1 cellular context compared by ENCODE assay signal in the genomic region with DNA sequence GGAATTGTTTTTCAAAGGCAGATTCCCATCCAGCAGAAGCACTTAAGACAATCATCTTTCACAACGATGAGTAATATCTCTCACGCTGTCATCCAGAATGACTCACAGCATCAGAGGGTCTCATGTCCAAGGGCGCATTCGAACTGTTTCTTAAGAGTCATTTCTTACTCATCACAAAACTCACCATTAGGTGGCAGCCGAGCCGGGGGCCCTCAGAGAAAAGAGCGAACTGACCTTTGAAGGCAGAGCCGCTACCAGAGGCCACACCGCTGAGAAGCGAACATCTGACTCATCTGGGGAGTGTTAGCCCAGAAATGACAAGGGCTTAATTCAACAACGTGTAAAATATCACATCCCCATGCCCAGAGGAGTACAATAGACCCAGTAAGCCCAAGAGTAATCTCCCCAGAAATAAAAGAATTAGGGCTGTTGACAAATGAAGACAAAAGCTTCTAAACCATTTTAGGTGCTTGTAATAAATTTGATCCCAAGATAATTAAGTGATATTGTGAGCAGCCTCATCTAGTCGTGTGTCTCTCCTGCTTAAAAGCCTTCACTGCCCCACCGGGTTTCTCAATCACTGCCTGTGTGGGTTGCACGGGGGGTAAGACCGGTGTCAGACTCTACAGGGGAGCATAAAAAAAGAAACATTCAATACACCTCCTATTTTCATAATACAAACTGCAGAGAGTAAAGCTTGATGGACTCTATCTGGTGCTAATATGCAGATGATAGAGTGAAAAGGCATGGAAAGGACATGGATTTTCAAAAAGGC.
TF ChIP-seq lines count a peak whose summit lies in the region.

No MANE protein-coding gene starts in this region.

TF ChIP-seq in HEK293, 187 proteins besides CTCF, POLR2A, EP300 and RAD21 (continued from another document and continues in another):
- TF ChIP-seq, protein P1, sequence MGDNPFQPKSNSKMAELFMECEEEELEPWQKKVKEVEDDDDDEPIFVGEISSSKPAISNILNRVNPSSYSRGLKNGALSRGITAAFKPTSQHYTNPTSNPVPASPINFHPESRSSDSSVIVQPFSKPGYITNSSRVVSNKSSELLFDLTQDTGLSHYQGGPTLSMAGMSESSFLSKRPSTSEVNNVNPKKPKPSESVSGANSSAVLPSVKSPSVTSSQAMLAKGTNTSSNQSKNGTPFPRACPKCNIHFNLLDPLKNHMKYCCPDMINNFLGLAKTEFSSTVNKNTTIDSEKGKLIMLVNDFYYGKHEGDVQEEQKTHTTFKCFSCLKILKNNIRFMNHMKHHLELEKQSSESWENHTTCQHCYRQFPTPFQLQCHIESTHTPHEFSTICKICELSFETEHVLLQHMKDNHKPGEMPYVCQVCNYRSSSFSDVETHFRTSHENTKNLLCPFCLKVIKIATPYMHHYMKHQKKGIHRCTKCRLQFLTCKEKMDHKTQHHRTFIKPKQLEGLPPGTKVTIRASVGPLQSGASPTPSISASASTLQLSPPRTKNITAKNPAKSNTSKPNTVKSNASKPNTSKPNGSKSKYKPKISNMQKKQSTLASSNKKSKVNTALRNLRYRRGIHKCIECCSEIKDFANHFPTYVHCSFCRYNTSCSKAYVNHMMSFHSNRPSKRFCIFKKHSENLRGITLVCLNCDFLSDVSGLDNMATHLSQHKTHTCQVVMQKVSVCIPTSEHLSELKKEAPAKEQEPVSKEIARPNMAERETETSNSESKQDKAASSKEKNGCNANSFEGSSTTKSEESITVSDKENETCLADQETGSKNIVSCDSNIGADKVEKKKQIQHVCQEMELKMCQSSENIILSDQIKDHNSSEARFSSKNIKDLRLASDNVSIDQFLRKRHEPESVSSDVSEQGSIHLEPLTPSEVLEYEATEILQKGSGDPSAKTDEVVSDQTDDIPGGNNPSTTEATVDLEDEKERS (tag by site-specific recombination; IDR thresholded peaks at IDR 0.05): 0 out of 2 replicates have a peak, but pooled peaks have one; percentile 23
- TF ChIP-seq ZFP37 (tag by site-specific recombination; IDR thresholded peaks at IDR 0.05) (0 out of 2 replicates have a peak, but pooled peaks have one; percentile 46), ZNF48 (tag by site-specific recombination; IDR thresholded peaks at IDR 0.05) (no peak), ZNF585B (tag by site-specific recombination; IDR thresholded peaks at IDR 0.05) (no peak), KLF7 (tag by site-specific recombination; IDR thresholded peaks at IDR 0.05; ENCODE audit: borderline replicate concordance) (no peak), ZEB2 (tag by site-specific recombination; IDR thresholded peaks at IDR 0.05) (peak; percentile 81), ZFP69B (tag by site-specific recombination; IDR thresholded peaks at IDR 0.05) (peak; percentile 60), ZNF549 (tag by site-specific recombination; IDR thresholded peaks at IDR 0.05) (no peak), ZNF623 (tag by site-specific recombination; IDR thresholded peaks at IDR 0.05) (no peak), ZNF155 (tag by site-specific recombination; IDR thresholded peaks at IDR 0.05) (no peak), ZNF391 (tag by site-specific recombination; IDR thresholded peaks at IDR 0.05; ENCODE audit: borderline replicate concordance, low read depth) (no peak), ZNF146 (tag by site-specific recombination; IDR thresholded peaks at IDR 0.05) (no peak), ZNF341 (tag by site-specific recombination; IDR thresholded peaks at IDR 0.05; ENCODE audit: low read depth) (no peak), ZNF157 (tag by site-specific recombination; IDR thresholded peaks at IDR 0.05) (no peak), ZBTB20 (tag by site-specific recombination; IDR thresholded peaks at IDR 0.05) (no peak), YY2 (tag by site-specific recombination; IDR thresholded peaks at IDR 0.05) (no peak), ZFP41 (tag by site-specific recombination; IDR thresholded peaks at IDR 0.05; ENCODE audit: borderline replicate concordance) (no peak), ZNF560 (tag by site-specific recombination; IDR thresholded peaks at IDR 0.05; ENCODE audit: borderline replicate concordance) (no peak), ZNF292 (tag by site-specific recombination; IDR thresholded peaks at IDR 0.05; ENCODE audit: borderline replicate concordance, low read depth) (no peak), ZBTB1 (tag by site-specific recombination; IDR thresholded peaks at IDR 0.05) (no peak), ZNF777 (tag by site-specific recombination; IDR thresholded peaks at IDR 0.05; ENCODE audit: borderline replicate concordance) (no peak), ZNF335 (tag by site-specific recombination; conservative IDR thresholded peaks at IDR 0.05) (no peak; the same call in 1 of the 2 replicates), BCL11B (tag by site-specific recombination; IDR thresholded peaks at IDR 0.05; ENCODE audit: low read depth) (no peak), SP3 (tag by site-specific recombination; IDR thresholded peaks at IDR 0.05) (no peak), ZNF473 (tag by site-specific recombination; IDR thresholded peaks at IDR 0.05) (no peak), ZNF530 (tag by site-specific recombination; IDR thresholded peaks at IDR 0.05; ENCODE audit: low read depth) (no peak), ZNF776 (tag by site-specific recombination; IDR thresholded peaks at IDR 0.05; ENCODE audit: borderline replicate concordance) (no peak), ZNF76 (tag by site-specific recombination; IDR thresholded peaks at IDR 0.05; ENCODE audit: borderline replicate concordance, low read depth) (no peak), ZNF561 (tag by site-specific recombination; IDR thresholded peaks at IDR 0.05; ENCODE audit: borderline replicate concordance) (no peak), ZNF544 (tag by site-specific recombination; IDR thresholded peaks at IDR 0.05) (no peak), ZNF791 (tag by site-specific recombination; IDR thresholded peaks at IDR 0.05) (no peak), OVOL3 (tag by site-specific recombination; IDR thresholded peaks at IDR 0.05) (no peak), ZNF654 (tag by site-specific recombination; IDR thresholded peaks at IDR 0.05; ENCODE audit: low read depth) (peak; percentile 49; the same call in 1 of the 2 replicates), EGR2 (tag by site-specific recombination; IDR thresholded peaks at IDR 0.05; ENCODE audit: low read depth) (no peak), WT1 (tag by site-specific recombination; IDR thresholded peaks at IDR 0.05) (peak; percentile 71), SCRT2 (tag by site-specific recombination; IDR thresholded peaks at IDR 0.05) (no peak), ZXDB (tag by site-specific recombination; IDR thresholded peaks at IDR 0.05) (no peak), ZNF324 (tag by site-specific recombination; IDR thresholded peaks at IDR 0.05) (peak; percentile 56; the same call in 1 of the 2 replicates)
- TF ChIP-seq, protein P2, sequence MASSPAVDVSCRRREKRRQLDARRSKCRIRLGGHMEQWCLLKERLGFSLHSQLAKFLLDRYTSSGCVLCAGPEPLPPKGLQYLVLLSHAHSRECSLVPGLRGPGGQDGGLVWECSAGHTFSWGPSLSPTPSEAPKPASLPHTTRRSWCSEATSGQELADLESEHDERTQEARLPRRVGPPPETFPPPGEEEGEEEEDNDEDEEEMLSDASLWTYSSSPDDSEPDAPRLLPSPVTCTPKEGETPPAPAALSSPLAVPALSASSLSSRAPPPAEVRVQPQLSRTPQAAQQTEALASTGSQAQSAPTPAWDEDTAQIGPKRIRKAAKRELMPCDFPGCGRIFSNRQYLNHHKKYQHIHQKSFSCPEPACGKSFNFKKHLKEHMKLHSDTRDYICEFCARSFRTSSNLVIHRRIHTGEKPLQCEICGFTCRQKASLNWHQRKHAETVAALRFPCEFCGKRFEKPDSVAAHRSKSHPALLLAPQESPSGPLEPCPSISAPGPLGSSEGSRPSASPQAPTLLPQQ (tag by site-specific recombination; IDR thresholded peaks at IDR 0.05): no peak
- TF ChIP-seq, protein P3, sequence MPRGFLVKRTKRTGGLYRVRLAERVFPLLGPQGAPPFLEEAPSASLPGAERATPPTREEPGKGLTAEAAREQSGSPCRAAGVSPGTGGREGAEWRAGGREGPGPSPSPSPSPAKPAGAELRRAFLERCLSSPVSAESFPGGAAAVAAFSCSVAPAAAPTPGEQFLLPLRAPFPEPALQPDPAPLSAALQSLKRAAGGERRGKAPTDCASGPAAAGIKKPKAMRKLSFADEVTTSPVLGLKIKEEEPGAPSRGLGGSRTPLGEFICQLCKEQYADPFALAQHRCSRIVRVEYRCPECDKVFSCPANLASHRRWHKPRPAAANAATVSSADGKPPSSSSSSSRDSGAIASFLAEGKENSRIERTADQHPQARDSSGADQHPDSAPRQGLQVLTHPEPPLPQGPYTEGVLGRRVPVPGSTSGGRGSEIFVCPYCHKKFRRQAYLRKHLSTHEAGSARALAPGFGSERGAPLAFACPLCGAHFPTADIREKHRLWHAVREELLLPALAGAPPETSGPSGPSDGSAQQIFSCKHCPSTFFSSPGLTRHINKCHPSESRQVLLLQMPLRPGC (tag by site-specific recombination; IDR thresholded peaks at IDR 0.05): peak; percentile 58
- TF ChIP-seq, protein P4, sequence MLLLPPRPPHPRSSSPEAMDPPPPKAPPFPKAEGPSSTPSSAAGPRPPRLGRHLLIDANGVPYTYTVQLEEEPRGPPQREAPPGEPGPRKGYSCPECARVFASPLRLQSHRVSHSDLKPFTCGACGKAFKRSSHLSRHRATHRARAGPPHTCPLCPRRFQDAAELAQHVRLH (tag by site-specific recombination; IDR thresholded peaks at IDR 0.05): no peak
- TF ChIP-seq, protein P5, sequence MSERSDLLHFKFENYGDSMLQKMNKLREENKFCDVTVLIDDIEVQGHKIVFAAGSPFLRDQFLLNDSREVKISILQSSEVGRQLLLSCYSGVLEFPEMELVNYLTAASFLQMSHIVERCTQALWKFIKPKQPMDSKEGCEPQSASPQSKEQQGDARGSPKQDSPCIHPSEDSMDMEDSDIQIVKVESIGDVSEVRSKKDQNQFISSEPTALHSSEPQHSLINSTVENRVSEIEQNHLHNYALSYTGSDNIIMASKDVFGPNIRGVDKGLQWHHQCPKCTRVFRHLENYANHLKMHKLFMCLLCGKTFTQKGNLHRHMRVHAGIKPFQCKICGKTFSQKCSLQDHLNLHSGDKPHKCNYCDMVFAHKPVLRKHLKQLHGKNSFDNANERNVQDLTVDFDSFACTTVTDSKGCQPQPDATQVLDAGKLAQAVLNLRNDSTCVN (tag by site-specific recombination; optimal IDR thresholded peaks at IDR 0.05): no peak
- TF ChIP-seq, protein P6, sequence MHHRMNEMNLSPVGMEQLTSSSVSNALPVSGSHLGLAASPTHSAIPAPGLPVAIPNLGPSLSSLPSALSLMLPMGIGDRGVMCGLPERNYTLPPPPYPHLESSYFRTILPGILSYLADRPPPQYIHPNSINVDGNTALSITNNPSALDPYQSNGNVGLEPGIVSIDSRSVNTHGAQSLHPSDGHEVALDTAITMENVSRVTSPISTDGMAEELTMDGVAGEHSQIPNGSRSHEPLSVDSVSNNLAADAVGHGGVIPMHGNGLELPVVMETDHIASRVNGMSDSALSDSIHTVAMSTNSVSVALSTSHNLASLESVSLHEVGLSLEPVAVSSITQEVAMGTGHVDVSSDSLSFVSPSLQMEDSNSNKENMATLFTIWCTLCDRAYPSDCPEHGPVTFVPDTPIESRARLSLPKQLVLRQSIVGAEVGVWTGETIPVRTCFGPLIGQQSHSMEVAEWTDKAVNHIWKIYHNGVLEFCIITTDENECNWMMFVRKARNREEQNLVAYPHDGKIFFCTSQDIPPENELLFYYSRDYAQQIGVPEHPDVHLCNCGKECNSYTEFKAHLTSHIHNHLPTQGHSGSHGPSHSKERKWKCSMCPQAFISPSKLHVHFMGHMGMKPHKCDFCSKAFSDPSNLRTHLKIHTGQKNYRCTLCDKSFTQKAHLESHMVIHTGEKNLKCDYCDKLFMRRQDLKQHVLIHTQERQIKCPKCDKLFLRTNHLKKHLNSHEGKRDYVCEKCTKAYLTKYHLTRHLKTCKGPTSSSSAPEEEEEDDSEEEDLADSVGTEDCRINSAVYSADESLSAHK (tag by site-specific recombination; IDR thresholded peaks at IDR 0.05): no peak
- TF ChIP-seq, protein P7, sequence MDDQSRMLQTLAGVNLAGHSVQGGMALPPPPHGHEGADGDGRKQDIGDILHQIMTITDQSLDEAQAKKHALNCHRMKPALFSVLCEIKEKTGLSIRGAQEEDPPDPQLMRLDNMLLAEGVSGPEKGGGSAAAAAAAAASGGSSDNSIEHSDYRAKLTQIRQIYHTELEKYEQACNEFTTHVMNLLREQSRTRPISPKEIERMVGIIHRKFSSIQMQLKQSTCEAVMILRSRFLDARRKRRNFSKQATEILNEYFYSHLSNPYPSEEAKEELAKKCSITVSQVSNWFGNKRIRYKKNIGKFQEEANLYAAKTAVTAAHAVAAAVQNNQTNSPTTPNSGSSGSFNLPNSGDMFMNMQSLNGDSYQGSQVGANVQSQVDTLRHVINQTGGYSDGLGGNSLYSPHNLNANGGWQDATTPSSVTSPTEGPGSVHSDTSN (CRISPR knock-in tag; IDR thresholded peaks at IDR 0.05): no peak
- TF ChIP-seq, protein P8, sequence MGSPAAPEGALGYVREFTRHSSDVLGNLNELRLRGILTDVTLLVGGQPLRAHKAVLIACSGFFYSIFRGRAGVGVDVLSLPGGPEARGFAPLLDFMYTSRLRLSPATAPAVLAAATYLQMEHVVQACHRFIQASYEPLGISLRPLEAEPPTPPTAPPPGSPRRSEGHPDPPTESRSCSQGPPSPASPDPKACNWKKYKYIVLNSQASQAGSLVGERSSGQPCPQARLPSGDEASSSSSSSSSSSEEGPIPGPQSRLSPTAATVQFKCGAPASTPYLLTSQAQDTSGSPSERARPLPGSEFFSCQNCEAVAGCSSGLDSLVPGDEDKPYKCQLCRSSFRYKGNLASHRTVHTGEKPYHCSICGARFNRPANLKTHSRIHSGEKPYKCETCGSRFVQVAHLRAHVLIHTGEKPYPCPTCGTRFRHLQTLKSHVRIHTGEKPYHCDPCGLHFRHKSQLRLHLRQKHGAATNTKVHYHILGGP (tag by site-specific recombination; IDR thresholded peaks at IDR 0.05): no peak
- TF ChIP-seq, protein P9, sequence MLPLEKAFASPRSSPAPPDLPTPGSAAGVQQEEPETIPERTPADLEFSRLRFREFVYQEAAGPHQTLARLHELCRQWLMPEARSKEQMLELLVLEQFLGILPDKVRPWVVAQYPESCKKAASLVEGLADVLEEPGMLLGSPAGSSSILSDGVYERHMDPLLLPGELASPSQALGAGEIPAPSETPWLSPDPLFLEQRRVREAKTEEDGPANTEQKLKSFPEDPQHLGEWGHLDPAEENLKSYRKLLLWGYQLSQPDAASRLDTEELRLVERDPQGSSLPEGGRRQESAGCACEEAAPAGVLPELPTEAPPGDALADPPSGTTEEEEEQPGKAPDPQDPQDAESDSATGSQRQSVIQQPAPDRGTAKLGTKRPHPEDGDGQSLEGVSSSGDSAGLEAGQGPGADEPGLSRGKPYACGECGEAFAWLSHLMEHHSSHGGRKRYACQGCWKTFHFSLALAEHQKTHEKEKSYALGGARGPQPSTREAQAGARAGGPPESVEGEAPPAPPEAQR (tag by site-specific recombination; IDR thresholded peaks at IDR 0.05): no peak
- TF ChIP-seq, protein P10, sequence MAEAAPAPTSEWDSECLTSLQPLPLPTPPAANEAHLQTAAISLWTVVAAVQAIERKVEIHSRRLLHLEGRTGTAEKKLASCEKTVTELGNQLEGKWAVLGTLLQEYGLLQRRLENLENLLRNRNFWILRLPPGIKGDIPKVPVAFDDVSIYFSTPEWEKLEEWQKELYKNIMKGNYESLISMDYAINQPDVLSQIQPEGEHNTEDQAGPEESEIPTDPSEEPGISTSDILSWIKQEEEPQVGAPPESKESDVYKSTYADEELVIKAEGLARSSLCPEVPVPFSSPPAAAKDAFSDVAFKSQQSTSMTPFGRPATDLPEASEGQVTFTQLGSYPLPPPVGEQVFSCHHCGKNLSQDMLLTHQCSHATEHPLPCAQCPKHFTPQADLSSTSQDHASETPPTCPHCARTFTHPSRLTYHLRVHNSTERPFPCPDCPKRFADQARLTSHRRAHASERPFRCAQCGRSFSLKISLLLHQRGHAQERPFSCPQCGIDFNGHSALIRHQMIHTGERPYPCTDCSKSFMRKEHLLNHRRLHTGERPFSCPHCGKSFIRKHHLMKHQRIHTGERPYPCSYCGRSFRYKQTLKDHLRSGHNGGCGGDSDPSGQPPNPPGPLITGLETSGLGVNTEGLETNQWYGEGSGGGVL (tag by site-specific recombination; IDR thresholded peaks at IDR 0.05): no peak
